Comparison of ENCODE assay signal across 9 cellular contexts in genomic region chr10:80472234-80473095, GRCh38. TPM values are rescaled to one million over a fixed set of nuclear protein-coding genes. Genes with fewer than 3 reads are reported as not detected.
DNase-seq lines count a peak whose midpoint lies in the region; ATAC-seq and TF ChIP-seq lines count a peak whose summit lies in the region.
"Had no signal": no experiment of that assay in that cellular context is flagged by ENCODE, and none has a peak within 500 bp of the region (broad histone marks: within the 10 kb centered on the region; RNA-seq: fewer than 3 reads in every experiment).

No MANE protein-coding gene starts in this region.

- no peaks in the 10 kb centered on the region for H3F3A ChIP-seq in GM23338 (replicated peaks; ENCODE audit: low read depth)

- no peak overlapping the region for H3K27ac Mint-ChIP-seq in GM23338

- H4K20me1 ChIP-seq in GM23338 (replicated peaks; ENCODE audit: insufficient read depth) = peaks cover 55% of the 10 kb centered on the region

- no peak overlapping the region for H3K4me3 Mint-ChIP-seq in GM23338

- H3K27me3 ChIP-seq in GM23338 (ENCODE audit: insufficient read depth) = peaks cover 13% of the 10 kb centered on the region; the same call in 1 of the 2 replicates
- H3K27me3 ChIP-seq: ascending aorta had no signal

- DNase-seq in activated CD8-positive, alpha-beta memory T cell treated with anti-CD3 and anti-CD28 coated beads for 24 hours = peak; percentile 54
- no peak for DNase-seq in activated CD8-positive, alpha-beta memory T cell treated with anti-CD3 and anti-CD28 coated beads, Interleukin-2, amount 50 U/mL, for 4 hours
- DNase-seq in RPMI7951 (ENCODE audit: low read depth) = peak; percentile 82
- peak; percentile 91 for DNase-seq in epithelial cell of prostate (ENCODE audit: low read depth, low spot score)
- peak; percentile 68 for DNase-seq in stromal cell of bone marrow (ENCODE audit: low read depth)
- no peak for DNase-seq in GM23338 (ENCODE audit: low spot score)
- DNase-seq in NCI-H1694 (lab: John Stamatoyannopoulos, UW) = no peak

- H2AFZ ChIP-seq in GM23338 = no peak overlapping the region

- ATAC-seq in HG02571 (IDR thresholded peaks at IDR 0.05; ENCODE audit: unreplicated experiment) (peak; percentile 87), GM23338 (no peak)

- H3K4me1 ChIP-seq in GM23338 (ENCODE audit: insufficient read depth) = peaks cover 35% of the 10 kb centered on the region
- H3K4me1 ChIP-seq: ascending aorta had no signal

- peaks cover 87% of the 10 kb centered on the region for H3K79me2 ChIP-seq in GM23338 (replicated peaks; ENCODE audit: insufficient read depth)

- H3K4me3 ChIP-seq in GM23338 = no peak overlapping the region
- H3K4me3 ChIP-seq: ascending aorta had no signal

- H3K9me3 Mint-ChIP-seq in GM23338 = no peaks in the 10 kb centered on the region

- peaks cover 24% of the 10 kb centered on the region for H3K36me3 Mint-ChIP-seq in GM23338 (ENCODE audit: low read depth)

- no peaks in the 10 kb centered on the region for H3K36me3 ChIP-seq in GM23338 (ENCODE audit: insufficient read depth)

- no peaks in the 10 kb centered on the region for H3K9me2 ChIP-seq in GM23338 (ENCODE audit: insufficient read depth)

- H3K27ac ChIP-seq in epithelial cell of prostate (peak overlapping the region; percentile 99), GM23338 (ENCODE audit: low read depth) (no peak overlapping the region)
- H3K27ac ChIP-seq: ascending aorta had no signal

- H3K27me3 Mint-ChIP-seq in GM23338 (ENCODE audit: insufficient read depth, low read depth, poor library complexity) = peaks cover 23% of the 10 kb centered on the region

- H3K4me1 Mint-ChIP-seq in GM23338 = peaks cover 55% of the 10 kb centered on the region

- no peak for TF ChIP-seq CTCF in GM23338 (conservative IDR thresholded peaks at IDR 0.05; ENCODE audit: low read depth in 2 of 2)

- H3K4me2 ChIP-seq in GM23338 = no peak overlapping the region

TF ChIP-seq in GM23338, 12 proteins besides CTCF, POLR2A, EP300 and RAD21:
- no peak for TF ChIP-seq POLR2AphosphoS5 (IDR thresholded peaks at IDR 0.05; ENCODE audit: low read depth)
- no peak for TF ChIP-seq REST (IDR thresholded peaks at IDR 0.05; ENCODE audit: unreplicated experiment)
- no peak for TF ChIP-seq STAT1 (IDR thresholded peaks at IDR 0.05; ENCODE audit: unreplicated experiment)
- no peak for TF ChIP-seq NANOG (IDR thresholded peaks at IDR 0.05; ENCODE audit: borderline replicate concordance)
- no peak for TF ChIP-seq ETS1 (IDR thresholded peaks at IDR 0.05)
- no peak for TF ChIP-seq ZNF114 (CRISPR knock-in tag; IDR thresholded peaks at IDR 0.05)
- TF ChIP-seq ZNF462 (CRISPR knock-in tag; IDR thresholded peaks at IDR 0.05) = no peak
- TF ChIP-seq CREB1 (CRISPR knock-in tag; IDR thresholded peaks at IDR 0.05; ENCODE audit: low read depth) = no peak
- TF ChIP-seq JUNB (IDR thresholded peaks at IDR 0.05; ENCODE audit: unreplicated experiment) = no peak
- TF ChIP-seq EZH2phosphoT487 (IDR thresholded peaks at IDR 0.05; ENCODE audit: unreplicated experiment) = no peak

RNA-seq across cellular contexts. Expression of gene TSPAN14, which starts 18.4 kb away (rescaled TPM):
- total RNA-seq in RPMI7951 (2014; rRNA removed; shearing (Covaris generic)) = 56.4 and 67.0 TPM in 2 replicates
- total RNA-seq in GM23338 (2014; rRNA removed; shearing (Covaris generic)) = 31.8 and 40.7 TPM in 2 replicates
- 17.1 and 17.9 TPM in 2 replicates for polyA plus RNA-seq in GM23338 (2016; fragmentation: Nextera tagmentation; extraction: Ambion mirVana)

Comparison
In these comparisons a context has a peak if more than half of its experiments do, and no peak if none do; other contexts are left out.
1. DNase-seq: peak in activated CD8-positive, alpha-beta memory T cell treated with anti-CD3 and anti-CD28 coated beads for 24 hours (single experiment), RPMI7951 (single experiment), epithelial cell of prostate (single experiment) and stromal cell of bone marrow (single experiment); none in activated CD8-positive, alpha-beta memory T cell treated with anti-CD3 and anti-CD28 coated beads, Interleukin-2, amount 50 U/mL, for 4 hours (single experiment), GM23338 (single experiment) and NCI-H1694 (single experiment).